In genomic region chr6:72922401-72922800, GRCh38 we compare ENCODE assay signal across 17 cellular contexts.
"Had no signal": no experiment of that assay in that cellular context is flagged by ENCODE, and none has a peak within 500 bp of the region (broad histone marks: within the 10 kb centered on the region; RNA-seq: fewer than 3 reads in every experiment).

No MANE protein-coding gene starts in this region.

- H3K9me3 Mint-ChIP-seq: activated CD4-positive, alpha-beta memory T cell treated with anti-CD3 and anti-CD28 coated beads, Interleukin-2, amount 10 ng/mL, durations not matched to agents 7 days and 5 days; activated T-cell treated with anti-CD3 and anti-CD28 coated beads, Interleukin-2, amount 50 U/mL, for 4 hours; naive thymus-derived CD4-positive, alpha-beta T cell; stimulated activated effector memory CD8-positive, alpha-beta T cell treated with anti-CD3 and anti-CD28 coated beads, Interleukin-12 subunit alpha, Interleukin-12 subunit beta, amount 100 ng/mL, for 72 hours had no signal

- ATAC-seq: activated CD4-positive, alpha-beta T cell treated with anti-CD3 and anti-CD28 coated beads for 36 hours; activated T-cell treated with anti-CD3 and anti-CD28 coated beads, Interleukin-2, amount 50 U/mL, for 4 hours; heart left ventricle; mucosa of descending colon; naive thymus-derived CD4-positive, alpha-beta T cell; pancreas; stimulated activated effector memory CD8-positive, alpha-beta T cell treated with anti-CD3 and anti-CD28 coated beads, Interleukin-12 subunit alpha, Interleukin-12 subunit beta, amount 100 ng/mL, for 72 hours had no signal

- DNase-seq: activated CD4-positive, alpha-beta memory T cell treated with anti-CD3 and anti-CD28 coated beads, Interleukin-2, amount 10 ng/mL, durations not matched to agents 7 days and 5 days; activated CD4-positive, alpha-beta T cell treated with anti-CD3 and anti-CD28 coated beads for 36 hours; activated effector memory CD4-positive, alpha-beta T cell treated with Interleukin-2 at 50 U/mL for 16 hours; activated naive CD4-positive, alpha-beta T cell treated with anti-CD3 and anti-CD28 coated beads, Interleukin-2, amount 50 U/mL, for 16 hours; activated T-cell treated with anti-CD3 and anti-CD28 coated beads, Interleukin-2, amount 50 U/mL, for 4 hours; brain microvascular endothelial cell; effector memory CD4-positive, alpha-beta T cell; heart left ventricle; left ventricle myocardium inferior; mucosa of descending colon; naive thymus-derived CD4-positive, alpha-beta T cell; pancreas; stimulated activated CD4-positive, alpha-beta T cell treated with anti-CD3 and anti-CD28 coated beads, Interleukin-12 subunit alpha, Interleukin-12 subunit beta, amount 100 ng/mL, for 4 hours; stimulated activated CD4-positive, alpha-beta T cell treated with anti-CD3 and anti-CD28 coated beads, Interleukin-2, amount 100 ng/mL, for 24 hours; T-helper 2 cell had no signal

- H3K27ac Mint-ChIP-seq: activated CD4-positive, alpha-beta memory T cell treated with anti-CD3 and anti-CD28 coated beads, Interleukin-2, amount 10 ng/mL, durations not matched to agents 7 days and 5 days; activated CD4-positive, alpha-beta T cell treated with anti-CD3 and anti-CD28 coated beads for 36 hours; naive thymus-derived CD4-positive, alpha-beta T cell; stimulated activated effector memory CD8-positive, alpha-beta T cell treated with anti-CD3 and anti-CD28 coated beads, Interleukin-12 subunit alpha, Interleukin-12 subunit beta, amount 100 ng/mL, for 72 hours had no signal

- H3K36me3 Mint-ChIP-seq: stimulated activated effector memory CD8-positive, alpha-beta T cell treated with anti-CD3 and anti-CD28 coated beads, Interleukin-12 subunit alpha, Interleukin-12 subunit beta, amount 100 ng/mL, for 72 hours had no signal

- H3K4me1 Mint-ChIP-seq: activated CD4-positive, alpha-beta memory T cell treated with anti-CD3 and anti-CD28 coated beads, Interleukin-2, amount 10 ng/mL, durations not matched to agents 7 days and 5 days; activated CD4-positive, alpha-beta T cell treated with anti-CD3 and anti-CD28 coated beads for 36 hours; stimulated activated effector memory CD8-positive, alpha-beta T cell treated with anti-CD3 and anti-CD28 coated beads, Interleukin-12 subunit alpha, Interleukin-12 subunit beta, amount 100 ng/mL, for 72 hours had no signal

- H3K27me3 Mint-ChIP-seq: activated CD4-positive, alpha-beta memory T cell treated with anti-CD3 and anti-CD28 coated beads, Interleukin-2, amount 10 ng/mL, durations not matched to agents 7 days and 5 days; activated CD4-positive, alpha-beta T cell treated with anti-CD3 and anti-CD28 coated beads for 36 hours; naive thymus-derived CD4-positive, alpha-beta T cell had no signal

- H3K4me3 Mint-ChIP-seq: activated CD4-positive, alpha-beta memory T cell treated with anti-CD3 and anti-CD28 coated beads, Interleukin-2, amount 10 ng/mL, durations not matched to agents 7 days and 5 days; activated CD4-positive, alpha-beta T cell treated with anti-CD3 and anti-CD28 coated beads for 36 hours; activated T-cell treated with anti-CD3 and anti-CD28 coated beads, Interleukin-2, amount 50 U/mL, for 4 hours; naive thymus-derived CD4-positive, alpha-beta T cell; stimulated activated effector memory CD8-positive, alpha-beta T cell treated with anti-CD3 and anti-CD28 coated beads, Interleukin-12 subunit alpha, Interleukin-12 subunit beta, amount 100 ng/mL, for 72 hours had no signal

- FAIRE-seq: frontal cortex, pancreas had no signal
